Comparison of ENCODE assay signal across 15 cellular contexts in the genomic region with DNA sequence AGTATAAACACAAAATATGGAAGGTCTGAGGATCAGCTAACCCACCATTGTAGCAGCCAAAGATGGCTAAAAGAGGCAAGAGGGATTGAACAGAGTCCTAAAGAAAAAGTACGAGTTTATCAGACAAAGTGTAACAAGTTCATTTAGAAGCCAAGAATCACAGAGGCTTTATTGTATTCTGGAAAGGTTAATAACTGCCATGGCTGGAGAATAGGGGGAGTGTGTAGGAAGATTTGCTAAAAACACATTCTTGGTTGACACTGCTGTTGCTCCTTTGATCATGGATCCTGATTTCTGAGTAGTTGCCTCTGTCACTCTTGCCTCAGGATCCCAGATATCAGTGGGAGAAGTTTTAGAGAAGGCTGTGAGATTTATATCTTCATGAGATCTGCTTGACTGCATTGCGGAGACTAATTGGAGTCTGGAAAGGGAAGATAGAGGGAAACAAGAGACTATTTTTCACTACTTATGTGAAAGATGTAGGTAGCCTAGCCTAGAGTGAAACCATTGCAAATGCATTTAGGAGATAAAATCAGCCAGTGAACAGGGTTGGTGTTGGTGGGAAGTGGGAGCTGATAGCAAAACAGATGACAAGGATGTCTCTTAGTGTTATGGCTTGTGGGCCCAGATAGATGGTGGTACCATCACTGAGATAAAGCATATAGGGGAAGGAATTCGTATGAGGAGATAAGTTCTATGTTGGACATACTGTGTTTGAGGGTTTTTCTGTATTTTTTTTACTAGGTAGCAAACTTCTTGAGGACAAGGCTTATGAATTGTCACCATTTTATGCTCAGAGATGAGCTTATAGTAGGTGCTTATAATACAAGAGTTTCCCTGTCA.
DNase-seq lines count a peak whose midpoint lies in the region; ATAC-seq and TF ChIP-seq lines count a peak whose summit lies in the region.
"Had no signal": no experiment of that assay in that cellular context is flagged by ENCODE, and none has a peak within 500 bp of the region (broad histone marks: within the 10 kb centered on the region; RNA-seq: fewer than 3 reads in every experiment).

No MANE protein-coding gene starts in this region.

- H3K4me2 ChIP-seq in Karpas-422 (ENCODE audit: low read depth, low read length, poor library complexity, severe bottlenecking) = no peak overlapping the region
- no peak overlapping the region for H3K4me2 ChIP-seq in mesendoderm (ENCODE audit: low read length)

- H3K23ac ChIP-seq in mesendoderm (ENCODE audit: low read length) = no peak overlapping the region

- TF ChIP-seq CTCF in ascending aorta (IDR thresholded peaks at IDR 0.05) = no peak

- H2AFZ ChIP-seq in Karpas-422 (ENCODE audit: low read length) = no peak overlapping the region

- intact Hi-C loops in ascending aorta (cut with DNase I) = no loop called here

- no CpG with 5 or more reads among the region's 3 CpGs for WGBS in mesendoderm (ENCODE audit: extremely low coverage, insufficient coverage, low lambda C conversion rate)

- no peak overlapping the region for H4K8ac ChIP-seq in mesendoderm (ENCODE audit: low read depth, low read length)

- H4K5ac ChIP-seq in mesendoderm (ENCODE audit: low read length) = no peak overlapping the region

- H3K79me2 ChIP-seq in Karpas-422 (ENCODE audit: low read length) = no peaks in the 10 kb centered on the region
- H3K79me2 ChIP-seq in mesendoderm (ENCODE audit: control insufficient read depth, insufficient read depth, low read length) = no peaks in the 10 kb centered on the region

- no peaks in the 10 kb centered on the region for H4K20me1 ChIP-seq in Karpas-422 (ENCODE audit: insufficient read depth, low read depth, low read length)

- DNase-seq in Karpas-422 (peak; percentile 1), ascending aorta (ENCODE audit: low spot score in 2 of 2) (no peak), mesendoderm (peak; percentile 26), HuH-7 (ENCODE audit: low spot score) (no peak), MG63 (no peak)
- no peak for DNase-seq in activated CD4-positive, CD25-positive, alpha-beta regulatory T cell (lab: John Stamatoyannopoulos, UW)
- DNase-seq: CD8-positive, alpha-beta T cell; DMS153; H7; NCI-H146; NCI-H2227 treated with DMSO at 0.1 percent for 48 hours; NCI-H524 treated with DMSO at 0.1 percent for 48 hours; PC-3 had no signal

- H2AK5ac ChIP-seq in mesendoderm (ENCODE audit: low read length) = no peak overlapping the region

- H3K9ac ChIP-seq in Karpas-422 (ENCODE audit: low read length) = no peak overlapping the region
- H3K9ac ChIP-seq in mesendoderm (ENCODE audit: low read length) = no peak overlapping the region

- H3K4me1 ChIP-seq in Karpas-422 (ENCODE audit: low read length) (no peaks in the 10 kb centered on the region), ascending aorta (peaks cover 0 to 31% of the 10 kb centered on the region in 2 donors), mesendoderm (ENCODE audit: control insufficient read depth, low read depth, low read length) (no peaks in the 10 kb centered on the region)

- H3K4me3 ChIP-seq in Karpas-422 (ENCODE audit: low read length) = no peak overlapping the region
- H3K4me3 ChIP-seq in ascending aorta = no peak overlapping the region
- H3K4me3 ChIP-seq in mesendoderm (ENCODE audit: low read length) = no peak overlapping the region
- no peak overlapping the region for H3K4me3 ChIP-seq in MG63
- H3K4me3 ChIP-seq: SK-N-MC had no signal

- H2BK15ac ChIP-seq in mesendoderm (replicated peaks; ENCODE audit: low read depth) = no peak overlapping the region

- H3K9me3 ChIP-seq in Karpas-422 (ENCODE audit: low read length) (no peaks in the 10 kb centered on the region), ascending aorta (no peaks in the 10 kb centered on the region), MG63 (no peaks in the 10 kb centered on the region)

- no peak overlapping the region for H3K18ac ChIP-seq in mesendoderm (ENCODE audit: low read length)

- no peaks in the 10 kb centered on the region for H3K79me1 ChIP-seq in mesendoderm (ENCODE audit: low read length)

- no peak for ATAC-seq in HG02981 (IDR thresholded peaks at IDR 0.05; ENCODE audit: unreplicated experiment)
- ATAC-seq: CD8-positive, alpha-beta T cell; PC-3 had no signal

- H3K27me3 ChIP-seq in Karpas-422 (ENCODE audit: low read length) (no peaks in the 10 kb centered on the region), ascending aorta (no peaks in the 10 kb centered on the region), mesendoderm (ENCODE audit: insufficient read depth, low read length, poor library complexity) (no peaks in the 10 kb centered on the region), MG63 (no peaks in the 10 kb centered on the region)

- H3K9me2 ChIP-seq in Karpas-422 (replicated peaks; ENCODE audit: insufficient read depth, low read length) = no peaks in the 10 kb centered on the region

- H2BK120ac ChIP-seq in mesendoderm (ENCODE audit: low read depth, low read length) = no peak overlapping the region

- H3K4ac ChIP-seq in mesendoderm (ENCODE audit: low read depth, low read length) = no peak overlapping the region

- H2BK5ac ChIP-seq in mesendoderm (ENCODE audit: low read length) = no peak overlapping the region

- no peak overlapping the region for H3K27ac ChIP-seq in Karpas-422 (ENCODE audit: low read length)
- H3K27ac ChIP-seq in ascending aorta = peak overlapping the region; percentile 51 to 56
- H3K27ac ChIP-seq in mesendoderm (ENCODE audit: low read depth, low read length) = no peak overlapping the region
- H3K27ac ChIP-seq: SK-N-MC had no signal

- H3K56ac ChIP-seq in mesendoderm (ENCODE audit: low read length) = no peak overlapping the region

- H3K36me3 ChIP-seq in Karpas-422 (ENCODE audit: insufficient read depth, low read length) (no peaks in the 10 kb centered on the region), ascending aorta (no peaks in the 10 kb centered on the region), mesendoderm (ENCODE audit: control insufficient read depth, insufficient read depth, low read length) (no peaks in the 10 kb centered on the region), MG63 (no peaks in the 10 kb centered on the region)

Comparison
In these comparisons a context has a peak if more than half of its experiments do, and no peak if none do; other contexts are left out.
1. DNase-seq: peak in Karpas-422 (single experiment) and mesendoderm (single experiment); none in ascending aorta (0 of 2), activated CD4-positive, CD25-positive, alpha-beta regulatory T cell (0 of 4), HuH-7 (single experiment) and MG63 (single experiment).
2. H3K27ac ChIP-seq: peak in ascending aorta (2 of 2); none in Karpas-422 (single experiment) and mesendoderm (single experiment).